Comparison of ENCODE assay signal across 11 cellular contexts in the genomic region with DNA sequence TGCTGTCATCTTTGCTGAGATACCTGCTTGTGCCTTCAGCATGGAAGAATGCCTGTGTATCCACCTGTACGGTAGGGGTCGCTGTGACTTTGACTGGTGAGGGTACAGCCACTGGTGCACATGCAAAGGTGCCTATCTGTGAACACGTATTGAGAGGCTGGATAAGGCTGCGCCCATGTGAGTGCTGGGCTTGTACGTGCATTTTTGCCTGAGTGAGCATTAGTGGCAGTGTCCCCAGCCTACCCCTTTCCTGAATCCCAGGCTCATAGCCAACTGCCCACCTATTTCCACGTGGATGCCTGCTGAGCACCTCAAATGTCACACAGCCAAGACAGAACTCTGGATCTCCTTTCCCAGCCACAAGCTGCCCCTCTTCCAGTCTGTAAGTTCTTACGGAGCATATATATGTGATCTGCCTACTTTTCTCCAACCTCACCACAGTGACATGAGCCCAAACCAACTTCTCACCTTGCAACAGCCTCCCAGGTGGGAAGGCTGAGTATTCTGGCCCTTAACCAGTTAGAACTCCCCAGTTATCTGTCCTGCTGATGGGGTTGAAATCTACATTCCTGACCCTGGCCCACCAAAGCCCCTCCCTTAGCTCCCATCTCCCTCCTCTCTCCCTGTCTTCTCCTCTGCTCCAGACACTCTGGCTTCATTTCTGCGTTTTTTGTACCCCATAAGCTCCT. TPM values are rescaled to one million over a fixed set of nuclear protein-coding genes. Genes with fewer than 3 reads are reported as not detected.
DNase-seq lines count a peak whose midpoint lies in the region; ATAC-seq and TF ChIP-seq lines count a peak whose summit lies in the region.
"Had no signal": no experiment of that assay in that cellular context is flagged by ENCODE, and none has a peak within 500 bp of the region (broad histone marks: within the 10 kb centered on the region; RNA-seq: fewer than 3 reads in every experiment).

No MANE protein-coding gene starts in this region.

- peak; percentile 48 for DNase-seq in activated CD4-positive, alpha-beta T cell treated with anti-CD3 and anti-CD28 coated beads for 36 hours
- DNase-seq in activated CD4-positive, alpha-beta T cell treated with anti-CD3 and anti-CD28 coated beads, Interleukin-2, amount 10 ng/mL, durations not matched to agents 24 days and 14 days, result no peak
- peak; percentile 38 for DNase-seq in RPMI8226
- no peak for DNase-seq in suprapubic skin (ENCODE audit: low spot score in 2 of 2)
- no peak for DNase-seq in occipital lobe (lab: John Stamatoyannopoulos, UW)
- DNase-seq in stimulated activated naive CD4-positive, alpha-beta T cell (lab: John Stamatoyannopoulos, UW), result no peak
- DNase-seq: activated B cell treated with CpG ODN at 0.5 μM for 24 hours, NCI-H226 had no signal

- peaks cover 6% of the 10 kb centered on the region for H3K9me3 Mint-ChIP-seq in activated CD4-positive, alpha-beta T cell treated with anti-CD3 and anti-CD28 coated beads for 36 hours (ENCODE audit: low read depth)
- peaks cover 3% of the 10 kb centered on the region for H3K9me3 Mint-ChIP-seq in activated CD4-positive, alpha-beta T cell treated with anti-CD3 and anti-CD28 coated beads, Interleukin-2, amount 10 ng/mL, durations not matched to agents 24 days and 14 days

- H3K9me3 ChIP-seq in iPS-20b (ENCODE audit: insufficient read depth, low read depth, low read length) (peaks cover 12% of the 10 kb centered on the region), suprapubic skin (no peaks in the 10 kb centered on the region)
- H3K9me3 ChIP-seq: ascending aorta had no signal

- TF ChIP-seq CTCF in suprapubic skin (IDR thresholded peaks at IDR 0.05), result peak in 1 of 2 donors; percentile 23

- no peak for TF ChIP-seq POLR2A in suprapubic skin (IDR thresholded peaks at IDR 0.05)

- CTCF ChIA-PET in activated CD4-positive, alpha-beta T cell treated with anti-CD3 and anti-CD28 coated beads for 36 hours (lab: Charles Lee), result interaction anchor here (0.9 kb wide), 1 partner anchor 40 kb away, joined by 4 read pairs; no protein-coding TSS in a partner anchor

- H3K27me3 ChIP-seq in iPS-20b (ENCODE audit: insufficient read depth, low read length) (peaks cover 5% of the 10 kb centered on the region; the same call in 1 of the 2 replicates), suprapubic skin (peaks cover 13% of the 10 kb centered on the region)
- H3K27me3 ChIP-seq: ascending aorta had no signal

- intact Hi-C loops in activated CD4-positive, alpha-beta T cell treated with anti-CD3 and anti-CD28 coated beads for 36 hours (cut with DNase I, micrococcal nuclease), result no loop called here
- intact Hi-C loops in activated CD4-positive, alpha-beta T cell treated with anti-CD3 and anti-CD28 coated beads, Interleukin-2, amount 10 ng/mL, durations not matched to agents 24 days and 14 days (cut with micrococcal nuclease), result no loop called here

- peak; percentile 30 for ATAC-seq in activated CD4-positive, alpha-beta T cell treated with anti-CD3 and anti-CD28 coated beads for 36 hours
- no peak for ATAC-seq in GM18873 (IDR thresholded peaks at IDR 0.05; ENCODE audit: low FRiP score, unreplicated experiment)

- peaks cover 53% of the 10 kb centered on the region for H3K27me3 Mint-ChIP-seq in activated CD4-positive, alpha-beta T cell treated with anti-CD3 and anti-CD28 coated beads for 36 hours
- peaks cover 64% of the 10 kb centered on the region for H3K27me3 Mint-ChIP-seq in activated CD4-positive, alpha-beta T cell treated with anti-CD3 and anti-CD28 coated beads, Interleukin-2, amount 10 ng/mL, durations not matched to agents 24 days and 14 days

- H3K4me1 ChIP-seq in iPS-20b (ENCODE audit: insufficient read depth, low read length) (peaks cover 11% of the 10 kb centered on the region), suprapubic skin (peaks cover 39% of the 10 kb centered on the region)

- 58% methylated on average over 8 of the region's 8 CpGs for WGBS in suprapubic skin

- H3K4me3 ChIP-seq in iPS-20b (ENCODE audit: low read length) (no peak overlapping the region), suprapubic skin (no peak overlapping the region)

- peaks cover 11% of the 10 kb centered on the region for H3K4me1 Mint-ChIP-seq in activated CD4-positive, alpha-beta T cell treated with anti-CD3 and anti-CD28 coated beads for 36 hours
- H3K4me1 Mint-ChIP-seq in activated CD4-positive, alpha-beta T cell treated with anti-CD3 and anti-CD28 coated beads, Interleukin-2, amount 10 ng/mL, durations not matched to agents 24 days and 14 days, result peaks cover 7% of the 10 kb centered on the region

- no peak overlapping the region for H3K4me3 Mint-ChIP-seq in activated CD4-positive, alpha-beta T cell treated with anti-CD3 and anti-CD28 coated beads for 36 hours
- H3K4me3 Mint-ChIP-seq in activated CD4-positive, alpha-beta T cell treated with anti-CD3 and anti-CD28 coated beads, Interleukin-2, amount 10 ng/mL, durations not matched to agents 24 days and 14 days, result no peak overlapping the region

- H3K27ac ChIP-seq in iPS-20b (ENCODE audit: low read length) (no peak overlapping the region), suprapubic skin (peak overlapping the region; percentile 20)

- no peak overlapping the region for H3K27ac Mint-ChIP-seq in activated CD4-positive, alpha-beta T cell treated with anti-CD3 and anti-CD28 coated beads for 36 hours
- H3K27ac Mint-ChIP-seq in activated CD4-positive, alpha-beta T cell treated with anti-CD3 and anti-CD28 coated beads, Interleukin-2, amount 10 ng/mL, durations not matched to agents 24 days and 14 days, result no peak overlapping the region
- H3K27ac Mint-ChIP-seq: activated B cell treated with CpG ODN at 0.5 μM for 24 hours had no signal

- H3K9ac ChIP-seq in iPS-20b (ENCODE audit: low read depth, low read length), result peak overlapping the region; percentile 79; the same call in 1 of the 2 replicates

- POLR2A ChIA-PET in activated CD4-positive, alpha-beta T cell treated with anti-CD3 and anti-CD28 coated beads for 36 hours (lab: Charles Lee), result no interaction called here

- no peaks in the 10 kb centered on the region for H3K36me3 Mint-ChIP-seq in activated CD4-positive, alpha-beta T cell treated with anti-CD3 and anti-CD28 coated beads for 36 hours (ENCODE audit: low read depth)
- peaks cover 6% of the 10 kb centered on the region for H3K36me3 Mint-ChIP-seq in activated CD4-positive, alpha-beta T cell treated with anti-CD3 and anti-CD28 coated beads, Interleukin-2, amount 10 ng/mL, durations not matched to agents 24 days and 14 days (ENCODE audit: low read depth)

- TF ChIP-seq EP300 in suprapubic skin (IDR thresholded peaks at IDR 0.05), result no peak

- H3K36me3 ChIP-seq in iPS-20b (ENCODE audit: insufficient read depth, low read depth, low read length) (no peaks in the 10 kb centered on the region), suprapubic skin (no peaks in the 10 kb centered on the region)
- H3K36me3 ChIP-seq: ascending aorta had no signal

RNA-seq across cellular contexts. Expression of gene SLC2A10, which starts 1.1 kb away (rescaled TPM):
- total RNA-seq in activated CD4-positive, alpha-beta T cell treated with anti-CD3 and anti-CD28 coated beads for 36 hours, result not detected
- not detected in 2 replicates for total RNA-seq in activated CD4-positive, alpha-beta T cell treated with anti-CD3 and anti-CD28 coated beads, Interleukin-2, amount 10 ng/mL, durations not matched to agents 24 days and 14 days
- 1 to 10 TPM; 2.6 to 8.1 (median 5.5) TPM for total RNA-seq in suprapubic skin
- 7.5 TPM for total RNA-seq in occipital lobe
- total RNA-seq: activated B cell treated with CpG ODN at 0.5 μM for 24 hours had no signal

RNA-seq across cellular contexts. Expression of gene TP53RK, which starts 19.1 kb away (rescaled TPM):
- total RNA-seq in activated CD4-positive, alpha-beta T cell treated with anti-CD3 and anti-CD28 coated beads for 36 hours, result 10 to 100 TPM; 11.2 to 12.1 TPM
- total RNA-seq in activated CD4-positive, alpha-beta T cell treated with anti-CD3 and anti-CD28 coated beads, Interleukin-2, amount 10 ng/mL, durations not matched to agents 24 days and 14 days, result 15.5 and 16.5 TPM in 2 replicates
- total RNA-seq in suprapubic skin (10 to 100 TPM; 15.0 to 27.0 (median 25.8) TPM), occipital lobe (65.8 TPM)

RNA-seq across cellular contexts. Expression of gene SLC13A3, which starts 57.1 kb away (rescaled TPM):
- total RNA-seq in activated CD4-positive, alpha-beta T cell treated with anti-CD3 and anti-CD28 coated beads for 36 hours, result under 1 TPM; 0.07 TPM
- total RNA-seq in activated CD4-positive, alpha-beta T cell treated with anti-CD3 and anti-CD28 coated beads, Interleukin-2, amount 10 ng/mL, durations not matched to agents 24 days and 14 days, result not detected in 2 replicates
- total RNA-seq in suprapubic skin (1 to 10 TPM; 1.1 to 8.9 (median 4.2) TPM), occipital lobe (10.8 TPM)
- total RNA-seq: ascending aorta had no signal

Comparison
In these comparisons a context has a peak if more than half of its experiments do, and no peak if none do; other contexts are left out.
1. DNase-seq: peak in activated CD4-positive, alpha-beta T cell treated with anti-CD3 and anti-CD28 coated beads for 36 hours (single experiment) and RPMI8226 (single experiment); none in activated CD4-positive, alpha-beta T cell treated with anti-CD3 and anti-CD28 coated beads, Interleukin-2, amount 10 ng/mL, durations not matched to agents 24 days and 14 days (single experiment), suprapubic skin (0 of 2), occipital lobe (single experiment) and stimulated activated naive CD4-positive, alpha-beta T cell (0 of 6).